11 cellular contexts compared by ENCODE assay signal in genomic region chr2:186903183-186903582, GRCh38. TPM values are rescaled to one million over a fixed set of nuclear protein-coding genes. Genes with fewer than 3 reads are reported as not detected.
DNase-seq lines count a peak whose midpoint lies in the region; ATAC-seq and TF ChIP-seq lines count a peak whose summit lies in the region.
"Had no signal": no experiment of that assay in that cellular context is flagged by ENCODE, and none has a peak within 500 bp of the region (broad histone marks: within the 10 kb centered on the region; RNA-seq: fewer than 3 reads in every experiment).

No MANE protein-coding gene starts in this region.

- H3K27ac ChIP-seq in AG04450 (ENCODE audit: low read depth, low read length) (no peak overlapping the region), VCaP (no peak overlapping the region), hepatocyte (no peak overlapping the region), body of pancreas (no peak overlapping the region)

- no peak overlapping the region for H3K4me3 ChIP-seq in AG04450 (ENCODE audit: low read depth, low read length)
- H3K4me3 ChIP-seq in hepatocyte: no peak overlapping the region
- H3K4me3 ChIP-seq in body of pancreas: no peak overlapping the region

- ATAC-seq in body of pancreas: no peak
- ATAC-seq in GM21825 (IDR thresholded peaks at IDR 0.05; ENCODE audit: unreplicated experiment): no peak

- no peak overlapping the region for H2AFZ ChIP-seq in hepatocyte

- no peak for TF ChIP-seq POLR2A in body of pancreas (IDR thresholded peaks at IDR 0.05)

- no peaks in the 10 kb centered on the region for H3K9me3 ChIP-seq in AG04450 (ENCODE audit: control insufficient read depth, insufficient read depth, low read length)
- H3K9me3 ChIP-seq in hepatocyte (ENCODE audit: low read depth): no peaks in the 10 kb centered on the region
- H3K9me3 ChIP-seq in body of pancreas: no peaks in the 10 kb centered on the region

- WGBS in hepatocyte (ENCODE audit: low lambda C conversion rate, missing lambda C conversion rate): 65% methylated on average over 2 of the region's 2 CpGs
- 48 to 69% methylated on average over 2 of the region's 2 CpGs for WGBS in body of pancreas, 2 donors

- H3K27me3 ChIP-seq in AG04450 (ENCODE audit: control insufficient read depth, insufficient read depth, low read length) (no peaks in the 10 kb centered on the region), hepatocyte (no peaks in the 10 kb centered on the region), body of pancreas (no peaks in the 10 kb centered on the region)

- intact Hi-C loops in body of pancreas (cut with DNase I): no loop called here

- H3K36me3 ChIP-seq in hepatocyte (replicated peaks; ENCODE audit: insufficient read depth, low read depth): no peaks in the 10 kb centered on the region
- no peaks in the 10 kb centered on the region for H3K36me3 ChIP-seq in body of pancreas (replicated peaks in 1 of 2; ENCODE audit: insufficient read depth in 1 of 2, low read depth in 2 of 2)

- no peaks in the 10 kb centered on the region for H4K20me1 ChIP-seq in hepatocyte (ENCODE audit: insufficient read depth, poor library complexity, severe bottlenecking)

- POLR2A ChIA-PET in AG04450 (lab: Yijun Ruan, JAX): no interaction called here

- H3K4me1 ChIP-seq in hepatocyte (ENCODE audit: insufficient read depth) (no peaks in the 10 kb centered on the region), body of pancreas (no peaks in the 10 kb centered on the region)

- DNase-seq in AG04450 (ENCODE audit: low read depth, low spot score) (no peak), HCEC 1CT (peak; percentile 49), hepatocyte (ENCODE audit: low spot score) (no peak), NCI-H510A treated with DMSO at 0.1 percent for 48 hours (lab: John Stamatoyannopoulos, UW) (no peak), body of pancreas (no peak)
- DNase-seq in stimulated activated CD4-positive, alpha-beta T cell treated with anti-CD3 and anti-CD28 coated beads, Interleukin-2, amount 100 ng/mL, for 48 hours: no peak
- DNase-seq: activated CD4-positive, alpha-beta T cell treated with anti-CD3 and anti-CD28 coated beads for 48 hours; immature natural killer cell had no signal

- TF ChIP-seq CTCF in AG04450 (IDR thresholded peaks at IDR 0.05; ENCODE audit: low read depth, low read length) (peak; percentile 64), VCaP (conservative IDR thresholded peaks at IDR 0.05) (peak; percentile 76), hepatocyte (IDR thresholded peaks at IDR 0.05; ENCODE audit: poor library complexity) (peak; percentile 58), body of pancreas (IDR thresholded peaks at IDR 0.05) (peak in 1 of 7 experiments; percentile 7)

- CTCF ChIA-PET in AG04450 (lab: Charles Lee): interaction anchor here (0.6 to 2.8 kb wide), 15 partner anchors 14 to 565 kb away, joined by 3 to 21 read pairs (median 4); partner anchors contain the start of genes CALCRL and ZSWIM2

- no peaks in the 10 kb centered on the region for H3K9me2 ChIP-seq in hepatocyte (replicated peaks; ENCODE audit: insufficient read depth)

- H3K4me2 ChIP-seq in hepatocyte: no peak overlapping the region

- no peaks in the 10 kb centered on the region for H3K79me2 ChIP-seq in hepatocyte

RNA-seq across cellular contexts. Expression of gene ZSWIM2, which starts 54.2 kb away (rescaled TPM):
- polyA plus RNA-seq in AG04450 (2011; rRNA removed) (0.10 TPM in 1 of 2 replicates, not detected in the other), hepatocyte (0.45 TPM in 1 of 2 replicates, not detected in the other)
- not detected in 2 replicates for polyA minus RNA-seq in AG04450 (2011; rRNA and poly(A)+ RNA removed)
- total RNA-seq in hepatocyte (0.07 TPM in 1 of 2 replicates, not detected in the other), body of pancreas (not detected)
- total RNA-seq: skeletal muscle tissue had no signal
- polyA plus RNA-seq: immature natural killer cell had no signal
